1 cellular context compared by ENCODE assay signal in the genomic region with DNA sequence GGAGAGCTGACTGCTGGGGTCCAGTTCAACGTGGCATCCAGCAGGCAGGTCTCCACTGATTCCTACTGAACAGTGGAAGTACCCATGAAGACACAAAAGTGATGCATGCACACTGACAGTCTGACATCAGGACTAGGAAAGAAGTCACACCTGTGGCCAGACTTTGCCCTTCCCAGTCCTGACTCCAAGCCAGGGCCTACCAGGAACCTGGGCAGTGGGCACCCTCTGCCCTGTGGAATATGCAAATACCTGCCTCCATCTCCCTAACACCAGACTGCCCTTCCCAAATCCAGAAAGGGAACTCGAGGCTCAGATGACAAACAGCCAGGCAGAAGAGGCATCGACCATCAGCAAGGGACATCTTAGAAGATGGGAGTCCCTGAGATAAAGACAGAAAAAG.
TF ChIP-seq lines count a peak whose summit lies in the region.

No MANE protein-coding gene starts in this region.

TF ChIP-seq in SK-N-SH treated with all-trans-retinoic acid at 6 μM for 48 hours, 23 proteins besides CTCF, POLR2A, EP300 and RAD21 (continued from another document):
- TF ChIP-seq, protein P1, sequence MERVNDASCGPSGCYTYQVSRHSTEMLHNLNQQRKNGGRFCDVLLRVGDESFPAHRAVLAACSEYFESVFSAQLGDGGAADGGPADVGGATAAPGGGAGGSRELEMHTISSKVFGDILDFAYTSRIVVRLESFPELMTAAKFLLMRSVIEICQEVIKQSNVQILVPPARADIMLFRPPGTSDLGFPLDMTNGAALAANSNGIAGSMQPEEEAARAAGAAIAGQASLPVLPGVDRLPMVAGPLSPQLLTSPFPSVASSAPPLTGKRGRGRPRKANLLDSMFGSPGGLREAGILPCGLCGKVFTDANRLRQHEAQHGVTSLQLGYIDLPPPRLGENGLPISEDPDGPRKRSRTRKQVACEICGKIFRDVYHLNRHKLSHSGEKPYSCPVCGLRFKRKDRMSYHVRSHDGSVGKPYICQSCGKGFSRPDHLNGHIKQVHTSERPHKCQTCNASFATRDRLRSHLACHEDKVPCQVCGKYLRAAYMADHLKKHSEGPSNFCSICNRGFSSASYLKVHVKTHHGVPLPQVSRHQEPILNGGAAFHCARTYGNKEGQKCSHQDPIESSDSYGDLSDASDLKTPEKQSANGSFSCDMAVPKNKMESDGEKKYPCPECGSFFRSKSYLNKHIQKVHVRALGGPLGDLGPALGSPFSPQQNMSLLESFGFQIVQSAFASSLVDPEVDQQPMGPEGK (CRISPR knock-in tag; IDR thresholded peaks at IDR 0.05; ENCODE audit: borderline replicate concordance), result no peak
